Comparison of ENCODE assay signal across 15 cellular contexts in the genomic region with DNA sequence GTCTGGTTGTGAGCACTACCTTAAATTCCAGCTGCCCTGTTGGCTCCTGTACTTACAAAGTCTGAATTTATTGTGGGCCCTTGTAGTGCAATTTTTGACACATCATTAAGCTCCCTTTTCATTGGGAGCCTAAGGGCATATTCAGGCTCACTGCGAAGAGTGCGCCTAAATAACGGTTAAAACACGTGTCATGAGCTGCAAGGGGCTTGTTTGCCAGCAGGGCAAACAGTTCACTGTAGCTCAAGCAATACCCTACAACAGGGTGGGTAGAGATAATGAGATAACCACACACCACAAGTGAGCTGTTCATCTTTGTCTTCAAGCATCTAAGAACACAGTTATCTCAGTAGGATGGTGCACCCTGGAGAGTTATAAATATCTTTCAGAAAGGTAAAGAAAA.
"Had no signal": no experiment of that assay in that cellular context is flagged by ENCODE, and none has a peak within 500 bp of the region (broad histone marks: within the 10 kb centered on the region; RNA-seq: fewer than 3 reads in every experiment).

No MANE protein-coding gene starts in this region.

- H3K36me3 Mint-ChIP-seq: natural killer cell; stimulated activated naive B cell treated with anti-CD40 and anti-IgM and Interleukin-4, amounts not matched to agents 10 μg/mL and 1 μg/mL and 100 μg/mL, for 72 hours had no signal

- H3K27ac ChIP-seq: breast epithelium, esophagus squamous epithelium, psoas muscle, right lobe of liver had no signal

- ATAC-seq: activated T-cell treated with anti-CD3 and anti-CD28 coated beads, Interleukin-2, amount 50 U/mL, for 72 hours; left colon; mucosa of descending colon; psoas muscle; right lobe of liver; stimulated activated naive B cell treated with anti-CD40 and anti-IgM and Interleukin-4, amounts not matched to agents 10 μg/mL and 1 μg/mL and 100 μg/mL, for 72 hours had no signal

- H3K4me1 Mint-ChIP-seq: stimulated activated naive B cell treated with anti-CD40 and anti-IgM and Interleukin-4, amounts not matched to agents 10 μg/mL and 1 μg/mL and 100 μg/mL, for 72 hours had no signal

- H3K36me3 ChIP-seq: breast epithelium, esophagus squamous epithelium, right lobe of liver had no signal

- H3K27me3 Mint-ChIP-seq: stimulated activated naive B cell treated with anti-CD40 and anti-IgM and Interleukin-4, amounts not matched to agents 10 μg/mL and 1 μg/mL and 100 μg/mL, for 72 hours; type B pancreatic cell had no signal

- H3K4me1 ChIP-seq: breast epithelium, esophagus squamous epithelium, psoas muscle, right lobe of liver had no signal

- H3K4me3 Mint-ChIP-seq: activated T-cell treated with anti-CD3 and anti-CD28 coated beads, Interleukin-2, amount 50 U/mL, for 72 hours; natural killer cell; stimulated activated naive B cell treated with anti-CD40 and anti-IgM and Interleukin-4, amounts not matched to agents 10 μg/mL and 1 μg/mL and 100 μg/mL, for 72 hours; type B pancreatic cell had no signal

- H3K4me3 ChIP-seq: breast epithelium, esophagus squamous epithelium, mucosa of descending colon, psoas muscle, right lobe of liver had no signal

- DNase-seq: activated CD4-positive, alpha-beta T cell treated with anti-CD3 and anti-CD28 coated beads for 1 hour; activated CD4-positive, alpha-beta T cell treated with anti-CD3 and anti-CD28 coated beads, Interleukin-2, amount 50 U/mL, for 48 hours; activated T-cell treated with anti-CD3 and anti-CD28 coated beads, Interleukin-2, amount 50 U/mL, for 72 hours; aorta; esophagus squamous epithelium; foreskin fibroblast; head of caudate nucleus; left colon; mucosa of descending colon; natural killer cell; psoas muscle; right lobe of liver; stimulated activated naive B cell treated with anti-CD40 and anti-IgM and Interleukin-4, amounts not matched to agents 10 μg/mL and 1 μg/mL and 100 μg/mL, for 72 hours had no signal

- H3K27ac Mint-ChIP-seq: activated T-cell treated with anti-CD3 and anti-CD28 coated beads, Interleukin-2, amount 50 U/mL, for 72 hours; natural killer cell; stimulated activated naive B cell treated with anti-CD40 and anti-IgM and Interleukin-4, amounts not matched to agents 10 μg/mL and 1 μg/mL and 100 μg/mL, for 72 hours; type B pancreatic cell had no signal

- H3K27me3 ChIP-seq: breast epithelium, esophagus squamous epithelium, right lobe of liver had no signal

- H3K9me3 Mint-ChIP-seq: activated T-cell treated with anti-CD3 and anti-CD28 coated beads, Interleukin-2, amount 50 U/mL, for 72 hours; natural killer cell; stimulated activated naive B cell treated with anti-CD40 and anti-IgM and Interleukin-4, amounts not matched to agents 10 μg/mL and 1 μg/mL and 100 μg/mL, for 72 hours had no signal
